16 cellular contexts compared by ENCODE assay signal in genomic region chr5:139847091-139847490, GRCh38. TPM values are rescaled to one million over a fixed set of nuclear protein-coding genes. Genes with fewer than 3 reads are reported as not detected.
DNase-seq lines count a peak whose midpoint lies in the region; ATAC-seq lines count a peak whose summit lies in the region.
"Had no signal": no experiment of that assay in that cellular context is flagged by ENCODE, and none has a peak within 500 bp of the region (broad histone marks: within the 10 kb centered on the region; RNA-seq: fewer than 3 reads in every experiment).

No MANE protein-coding gene starts in this region.

- H3K9me3 ChIP-seq in T-helper 17 cell (ENCODE audit: control insufficient read depth, low read length, poor library complexity, severe bottlenecking): no peaks in the 10 kb centered on the region
- H3K9me3 ChIP-seq: prostate gland had no signal

- H3K4me1 Mint-ChIP-seq in stimulated activated naive CD8-positive, alpha-beta T cell treated with anti-CD3 and anti-CD28 coated beads, Interleukin-15, Interleukin-2, amounts not matched to agents 100 ng/mL and 50 ng/mL, for 24 hours (ENCODE audit: low read depth): peaks cover 13% of the 10 kb centered on the region
- H3K4me1 Mint-ChIP-seq in T-helper 17 cell: peaks cover 18% of the 10 kb centered on the region
- peaks cover 15 to 32% (median 19%) of the 10 kb centered on the region in 4 donors for H3K4me1 Mint-ChIP-seq in naive thymus-derived CD8-positive, alpha-beta T cell

- H3K4me3 Mint-ChIP-seq in stimulated activated naive CD8-positive, alpha-beta T cell treated with anti-CD3 and anti-CD28 coated beads, Interleukin-15, Interleukin-2, amounts not matched to agents 100 ng/mL and 50 ng/mL, for 24 hours: peak overlapping the region; percentile 60
- H3K4me3 Mint-ChIP-seq in T-helper 17 cell: peak overlapping the region; percentile 77
- H3K4me3 Mint-ChIP-seq in naive thymus-derived CD8-positive, alpha-beta T cell: peak overlapping the region in 9 of 10 donors; percentile 18 to 72 (median 55)

- no peak overlapping the region for H3K27ac Mint-ChIP-seq in stimulated activated naive CD8-positive, alpha-beta T cell treated with anti-CD3 and anti-CD28 coated beads, Interleukin-15, Interleukin-2, amounts not matched to agents 100 ng/mL and 50 ng/mL, for 24 hours
- no peak overlapping the region for H3K27ac Mint-ChIP-seq in T-helper 17 cell
- H3K27ac Mint-ChIP-seq in naive thymus-derived CD8-positive, alpha-beta T cell: peak overlapping the region in 4 of 10 donors; percentile 33 to 67 (median 60)

- DNase-seq in stimulated activated naive CD8-positive, alpha-beta T cell treated with anti-CD3 and anti-CD28 coated beads, Interleukin-15, Interleukin-2, amounts not matched to agents 100 U/mL and 50 U/mL, for 24 hours: no peak
- DNase-seq in T-helper 17 cell (no peak), NCI-H524 (lab: John Stamatoyannopoulos, UW) (no peak), retina (no peak)
- DNase-seq in naive thymus-derived CD8-positive, alpha-beta T cell: no peak
- DNase-seq: DND-41; effector CD4-positive, alpha-beta T cell; left colon; NCI-H1694; NCI-H446; T1000 had no signal

- H3K36me3 Mint-ChIP-seq in stimulated activated naive CD8-positive, alpha-beta T cell treated with anti-CD3 and anti-CD28 coated beads, Interleukin-15, Interleukin-2, amounts not matched to agents 100 ng/mL and 50 ng/mL, for 24 hours (ENCODE audit: low read depth): no peaks in the 10 kb centered on the region
- H3K36me3 Mint-ChIP-seq in T-helper 17 cell (ENCODE audit: low read depth): peaks cover 5% of the 10 kb centered on the region
- H3K36me3 Mint-ChIP-seq in naive thymus-derived CD8-positive, alpha-beta T cell: no peaks in the 10 kb centered on the region

- no peaks in the 10 kb centered on the region for H3K9me3 Mint-ChIP-seq in stimulated activated naive CD8-positive, alpha-beta T cell treated with anti-CD3 and anti-CD28 coated beads, Interleukin-15, Interleukin-2, amounts not matched to agents 100 ng/mL and 50 ng/mL, for 24 hours
- H3K9me3 Mint-ChIP-seq in naive thymus-derived CD8-positive, alpha-beta T cell: no peaks in the 10 kb centered on the region

- H3K27me3 Mint-ChIP-seq in stimulated activated naive CD8-positive, alpha-beta T cell treated with anti-CD3 and anti-CD28 coated beads, Interleukin-15, Interleukin-2, amounts not matched to agents 100 ng/mL and 50 ng/mL, for 24 hours: peaks cover 27% of the 10 kb centered on the region
- peaks cover 32% of the 10 kb centered on the region for H3K27me3 Mint-ChIP-seq in T-helper 17 cell
- H3K27me3 Mint-ChIP-seq in naive thymus-derived CD8-positive, alpha-beta T cell: peaks cover 0 to 22% (median 8%) of the 10 kb centered on the region in 5 donors

- POLR2A ChIA-PET in naive thymus-derived CD8-positive, alpha-beta T cell (lab: Charles Lee): interaction anchor here (0.6 to 1.2 kb wide), 6 partner anchors 56 to 1494 kb away, joined by 3 to 5 read pairs (median 4); partner anchors contain the start of gene MATR3

- no peak for ATAC-seq in stimulated activated naive CD8-positive, alpha-beta T cell treated with anti-CD3 and anti-CD28 coated beads, Interleukin-15, Interleukin-2, amounts not matched to agents 100 U/mL and 50 U/mL, for 24 hours
- no peak for ATAC-seq in T-helper 17 cell
- ATAC-seq in naive thymus-derived CD8-positive, alpha-beta T cell: no peak
- ATAC-seq in GM21390 (IDR thresholded peaks at IDR 0.05; ENCODE audit: unreplicated experiment): no peak

RNA-seq across cellular contexts. Expression of gene PSD2, which starts 51.5 kb away (rescaled TPM):
- under 1 TPM in 1 of 2 donors, not detected in 1; 0.07 TPM for total RNA-seq in T-helper 17 cell
- under 1 TPM; 0.08 to 0.19 TPM for total RNA-seq in naive thymus-derived CD8-positive, alpha-beta T cell
- polyA plus RNA-seq in naive thymus-derived CD8-positive, alpha-beta T cell: under 1 TPM in 1 of 3 donors, not detected in 2; 0.08 TPM
- total RNA-seq: LHCN-M2, Right ventricle myocardium superior had no signal
